Comparison of ENCODE assay signal across 25 cellular contexts in the genomic region with DNA sequence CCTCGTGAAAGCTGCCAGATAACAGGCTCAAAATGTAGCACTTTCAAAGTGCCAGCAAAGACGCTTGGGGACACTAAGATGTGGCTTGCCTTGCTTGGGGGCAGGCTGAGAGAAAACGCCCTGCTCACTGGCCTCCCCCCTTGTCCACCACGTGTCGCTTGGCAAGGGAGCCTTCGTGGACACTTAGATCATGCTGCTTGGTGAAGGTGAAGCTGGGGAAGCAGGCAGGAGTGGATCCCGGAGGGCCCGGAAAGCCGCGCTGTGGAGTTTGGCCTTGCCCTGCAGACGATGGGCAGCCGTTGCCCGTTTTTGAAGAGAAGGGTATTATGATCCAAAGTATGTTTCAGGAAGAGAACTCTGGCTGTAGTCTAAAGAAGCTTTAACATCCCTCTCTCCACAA. TPM values are rescaled to one million over a fixed set of nuclear protein-coding genes. Genes with fewer than 3 reads are reported as not detected.
"Had no signal": no experiment of that assay in that cellular context is flagged by ENCODE, and none has a peak within 500 bp of the region (broad histone marks: within the 10 kb centered on the region; RNA-seq: fewer than 3 reads in every experiment).

No MANE protein-coding gene starts in this region.

- H3K9me3 ChIP-seq: right lobe of liver, upper lobe of left lung had no signal

- FAIRE-seq: bronchial epithelial cell, keratinocyte, TTC549 had no signal

- H3K4me3 Mint-ChIP-seq: activated CD4-positive, alpha-beta memory T cell treated with anti-CD3 and anti-CD28 coated beads for 36 hours; activated CD4-positive, alpha-beta T cell treated with anti-CD3 and anti-CD28 coated beads, Interleukin-2, amount 10 ng/mL, durations not matched to agents 24 days and 14 days; activated naive CD8-positive, alpha-beta T cell; naive thymus-derived CD8-positive, alpha-beta T cell; neural crest cell; stimulated activated effector memory CD8-positive, alpha-beta T cell treated with anti-CD3 and anti-CD28 coated beads, Interleukin-12 subunit alpha, Interleukin-12 subunit beta, amount 100 ng/mL, for 72 hours; stimulated activated naive CD8-positive, alpha-beta T cell treated with anti-CD3 and anti-CD28 coated beads, Interleukin-15, Interleukin-2, amounts not matched to agents 100 ng/mL and 50 ng/mL, for 24 hours; T-helper 1 cell treated with Interleukin-12 subunit alpha and Interleukin-12 subunit beta and Interleukin-4 antibody, amounts not matched to agents 30 μg/mL and 1 μg/mL, for 36 hours had no signal

- DNase-seq: activated CD4-positive, alpha-beta memory T cell treated with anti-CD3 and anti-CD28 coated beads for 36 hours; activated CD4-positive, alpha-beta T cell treated with anti-CD3 and anti-CD28 coated beads, Interleukin-2, amount 10 ng/mL, durations not matched to agents 24 days and 14 days; activated effector memory CD4-positive, alpha-beta T cell treated with Interleukin-2 at 50 U/mL for 16 hours; activated naive CD4-positive, alpha-beta T cell treated with Interleukin-2 at 50 U/mL for 16 hours; anterior cingulate cortex; cortex of kidney; foreskin fibroblast; head of caudate nucleus; hippocampal formation; left cardiac atrium; naive thymus-derived CD8-positive, alpha-beta T cell; right lobe of liver; stimulated activated CD4-positive, alpha-beta T cell treated with anti-CD3 and anti-CD28 coated beads, Interleukin-4, amount 100 ng/mL, for 24 hours; T-helper 9 cell; WERI-Rb-1 had no signal

- H3K27me3 ChIP-seq: right lobe of liver, upper lobe of left lung had no signal

- H3K36me3 Mint-ChIP-seq: activated CD4-positive, alpha-beta memory T cell treated with anti-CD3 and anti-CD28 coated beads for 36 hours; activated naive CD8-positive, alpha-beta T cell; stimulated activated effector memory CD8-positive, alpha-beta T cell treated with anti-CD3 and anti-CD28 coated beads, Interleukin-12 subunit alpha, Interleukin-12 subunit beta, amount 100 ng/mL, for 72 hours had no signal

- H3K27ac Mint-ChIP-seq: activated CD4-positive, alpha-beta memory T cell treated with anti-CD3 and anti-CD28 coated beads for 36 hours; activated CD4-positive, alpha-beta T cell treated with anti-CD3 and anti-CD28 coated beads, Interleukin-2, amount 10 ng/mL, durations not matched to agents 24 days and 14 days; activated naive CD8-positive, alpha-beta T cell; naive thymus-derived CD8-positive, alpha-beta T cell; stimulated activated effector memory CD8-positive, alpha-beta T cell treated with anti-CD3 and anti-CD28 coated beads, Interleukin-12 subunit alpha, Interleukin-12 subunit beta, amount 100 ng/mL, for 72 hours; stimulated activated naive CD8-positive, alpha-beta T cell treated with anti-CD3 and anti-CD28 coated beads, Interleukin-15, Interleukin-2, amounts not matched to agents 100 ng/mL and 50 ng/mL, for 24 hours; T-helper 1 cell treated with Interleukin-12 subunit alpha and Interleukin-12 subunit beta and Interleukin-4 antibody, amounts not matched to agents 30 μg/mL and 1 μg/mL, for 36 hours had no signal

- H3K9me3 Mint-ChIP-seq: activated CD4-positive, alpha-beta T cell treated with anti-CD3 and anti-CD28 coated beads, Interleukin-2, amount 10 ng/mL, durations not matched to agents 24 days and 14 days; stimulated activated effector memory CD8-positive, alpha-beta T cell treated with anti-CD3 and anti-CD28 coated beads, Interleukin-12 subunit alpha, Interleukin-12 subunit beta, amount 100 ng/mL, for 72 hours; T-helper 1 cell treated with Interleukin-12 subunit alpha and Interleukin-12 subunit beta and Interleukin-4 antibody, amounts not matched to agents 30 μg/mL and 1 μg/mL, for 36 hours had no signal

- H3K27ac ChIP-seq: right lobe of liver, skin epidermis, upper lobe of left lung, WERI-Rb-1 had no signal

- H3K4me1 ChIP-seq: right lobe of liver had no signal

- H3K36me3 ChIP-seq: right lobe of liver, upper lobe of left lung, WERI-Rb-1 had no signal

- H3K27me3 Mint-ChIP-seq: activated CD4-positive, alpha-beta memory T cell treated with anti-CD3 and anti-CD28 coated beads for 36 hours had no signal

- H3K4me3 ChIP-seq: right lobe of liver, skin epidermis, upper lobe of left lung had no signal

- H3K4me1 Mint-ChIP-seq: activated CD4-positive, alpha-beta T cell treated with anti-CD3 and anti-CD28 coated beads, Interleukin-2, amount 10 ng/mL, durations not matched to agents 24 days and 14 days; naive thymus-derived CD8-positive, alpha-beta T cell; neural crest cell; stimulated activated effector memory CD8-positive, alpha-beta T cell treated with anti-CD3 and anti-CD28 coated beads, Interleukin-12 subunit alpha, Interleukin-12 subunit beta, amount 100 ng/mL, for 72 hours had no signal

RNA-seq across cellular contexts. Expression of a gene that starts 53.4 kb away (rescaled TPM):
- total RNA-seq: activated CD4-positive, alpha-beta T cell treated with anti-CD3 and anti-CD28 coated beads, Interleukin-2, amount 10 ng/mL, durations not matched to agents 24 days and 14 days; naive thymus-derived CD8-positive, alpha-beta T cell had no signal
- polyA plus RNA-seq: naive thymus-derived CD8-positive, alpha-beta T cell had no signal
